Comparison of ENCODE assay signal across 8 cellular contexts in genomic region chr19:44164673-44165512, GRCh38. TPM values are rescaled to one million over a fixed set of nuclear protein-coding genes. Genes with fewer than 3 reads are reported as not detected.
A peak's percentile ranks its signal among the peaks of the same experiment; 100 is the strongest.
DNase-seq lines count a peak whose midpoint lies in the region; ATAC-seq and TF ChIP-seq lines count a peak whose summit lies in the region.

Gene ZNF226, plus strand, starts transcription at chr19:44165100. Its CDS starts 4,981 bp downstream, at chr19:44170081.

- intact Hi-C loops in adrenal gland (cut with DNase I): no loop called here
- intact Hi-C loops in heart left ventricle (cut with DNase I): loop anchor here in 8 of 10 donors (1.0 to 10.0 kb wide), 11 partner anchors 24 to 180 kb away; partner anchors contain the start of genes ZNF225 (in 7 of the 8), ZNF227 (in 3 of the 8), ZNF234 (in 2 of the 8) and ZNF155 (in 1 of the 8)

- H3K36me3 Mint-ChIP-seq in type B pancreatic cell: peaks cover 39% of the 10 kb centered on the region

- H3K4me1 Mint-ChIP-seq in type B pancreatic cell (ENCODE audit: unreplicated experiment): peaks cover 25% of the 10 kb centered on the region

- DNase-seq in GM10266 (ENCODE audit: extremely low spot score) (peak; percentile 83), NCI-H1417 (lab: John Stamatoyannopoulos, UW) (peak; percentile 86 to 98 (median 98)), SW480 (ENCODE audit: low spot score) (peak; percentile 100), adrenal gland (peak; percentile 88 to 98 (median 96)), heart left ventricle (peak; percentile 88 to 94 (median 93)), pons (ENCODE audit: low spot score) (peak; percentile 100), type B pancreatic cell (ENCODE audit: extremely low spot score, unreplicated experiment) (peak; percentile 86)

- peak within 1 kb of the TSS; percentile 96 for H3K27ac Mint-ChIP-seq in type B pancreatic cell

- H3K4me3 ChIP-seq in adrenal gland: peak within 1 kb of the TSS; percentile 44 to 72 (median 64)
- H3K4me3 ChIP-seq in heart left ventricle: peak within 1 kb of the TSS; percentile 50 to 92 (median 73)

- H3K9me3 ChIP-seq in adrenal gland (replicated peaks in 1 of 3) (no peaks in the 10 kb centered on the region), heart left ventricle (peaks cover 0 to 75% (median 23%) of the 10 kb centered on the region in 12 donors)

- H3K4me1 ChIP-seq in adrenal gland (replicated peaks in 1 of 2): peaks cover 10 to 17% of the 10 kb centered on the region in 2 donors
- H3K4me1 ChIP-seq in heart left ventricle: peaks cover 0 to 22% (median 11%) of the 10 kb centered on the region in 12 donors

- H3K36me3 ChIP-seq in adrenal gland (replicated peaks in 1 of 2) (peaks cover 0 to 11% of the 10 kb centered on the region in 2 donors), heart left ventricle (peaks cover 0 to 39% (median 33%) of the 10 kb centered on the region in 9 donors)

- TF ChIP-seq CTCF in GM10266 (IDR thresholded peaks at IDR 0.05; ENCODE audit: control insufficient read depth, insufficient read depth, low read depth, missing control alignments) (no peak), adrenal gland (IDR thresholded peaks at IDR 0.05) (no peak), heart left ventricle (IDR thresholded peaks at IDR 0.05) (no peak), type B pancreatic cell (conservative IDR thresholded peaks at IDR 0.05) (no peak)

- H3K27ac ChIP-seq in adrenal gland (peak within 1 kb of the TSS; percentile 58 to 92 (median 82)), heart left ventricle (peak within 1 kb of the TSS; percentile 59 to 91 (median 88))

- H3K9me3 Mint-ChIP-seq in type B pancreatic cell: peaks cover 12% of the 10 kb centered on the region

- H3K4me3 Mint-ChIP-seq in type B pancreatic cell: peak within 1 kb of the TSS; percentile 99

- peak; percentile 86 for ATAC-seq in HG02623 (IDR thresholded peaks at IDR 0.05; ENCODE audit: unreplicated experiment)
- ATAC-seq in heart left ventricle: peak; percentile 99 to 100 (median 100)

- no peaks in the 10 kb centered on the region for H3K27me3 Mint-ChIP-seq in type B pancreatic cell

- WGBS in adrenal gland, 4 donors: 0 to 1% (median 0%) methylated on average over 32 of the region's 32 CpGs
- WGBS in heart left ventricle, 4 donors: 0 to 1% (median 0%) methylated on average over 29 to 32 of the region's 32 CpGs

- H3K27me3 ChIP-seq in adrenal gland (no peaks in the 10 kb centered on the region), heart left ventricle (no peaks in the 10 kb centered on the region)

- peak in 1 of 2 donors; percentile 76 for TF ChIP-seq POLR2A in adrenal gland (IDR thresholded peaks at IDR 0.05)
- TF ChIP-seq POLR2A in heart left ventricle (IDR thresholded peaks at IDR 0.05): peak in 1 of 2 donors; percentile 76

RNA-seq across cellular contexts. Expression of gene ZNF226, which starts in this region (rescaled TPM):
- total RNA-seq in adrenal gland (10 to 100 TPM; 18.9 to 60.9 (median 46.8) TPM), heart left ventricle (10 to 100 TPM; 12.2 to 29.2 (median 21.1) TPM), type B pancreatic cell (ENCODE audit: low replicate concordance) (25.1 and 28.8 TPM in 2 replicates)
- polyA plus RNA-seq in adrenal gland (10 to 100 TPM; 21.9 to 70.2 (median 32.1) TPM), heart left ventricle (10 to 100 TPM; 18.9 to 20.1 TPM)

Comparison
In these comparisons a context has a peak if more than half of its experiments do, and no peak if none do; other contexts are left out.
1. Peak in every context shown above with its lines: DNase-seq, ATAC-seq, H3K4me3 ChIP-seq and H3K27ac ChIP-seq.
2. intact Hi-C loops: an anchor here in heart left ventricle (1.0 to 10.0 kb wide); none called in adrenal gland.